ENCODE assay signal across 10 cellular contexts in genomic region chr20:5654557-5654956, GRCh38. TPM values are rescaled to one million over a fixed set of nuclear protein-coding genes. Genes with fewer than 3 reads are reported as not detected.
DNase-seq lines count a peak whose midpoint lies in the region; ATAC-seq, FAIRE-seq and TF ChIP-seq lines count a peak whose summit lies in the region.
"Had no signal": no experiment of that assay in that cellular context is flagged by ENCODE, and none has a peak within 500 bp of the region (broad histone marks: within the 10 kb centered on the region; RNA-seq: fewer than 3 reads in every experiment).

No MANE protein-coding gene starts in this region.

- no peaks in the 10 kb centered on the region for H4K20me1 ChIP-seq in K562 (replicated peaks; ENCODE audit: control insufficient read depth, insufficient read depth, low read length)

- H3K9ac ChIP-seq in K562 (ENCODE audit: insufficient read depth in 1 of 2, low read depth in 2 of 2, low read length in 2 of 2), result no peak overlapping the region

- POLR2A ChIA-PET in K562 (lab: Yijun Ruan, JAX), result no interaction called here

- intact Hi-C loops in K562 (cut with micrococcal nuclease), result no loop called here
- intact Hi-C loops in uterus (cut with DNase I; ENCODE audit: low total_unique reads), result no loop called here

- H3K4me3 ChIP-seq in K562 (no peak overlapping the region), uterus (no peak overlapping the region), coronary artery (no peak overlapping the region)

- DNase-seq in EH (ENCODE audit: low read depth) (peak; percentile 78), NCI-H146 (lab: John Stamatoyannopoulos, UW) (peak; percentile 75), K562 (ENCODE audit: extremely low read depth in 1 of 4, low spot score in 3 of 4) (peak in 2 of 4 experiments; percentile 28 to 48), myocyte (ENCODE audit: low read depth) (peak; percentile 25), medulla oblongata (ENCODE audit: extremely low spot score) (no peak), GM12892 (ENCODE audit: insufficient read length) (no peak), uterus (no peak), coronary artery (ENCODE audit: low spot score) (no peak)
- DNase-seq: activated naive CD4-positive, alpha-beta T cell; substantia nigra had no signal

- no peaks in the 10 kb centered on the region for H3K79me2 ChIP-seq in K562 (ENCODE audit: control insufficient read depth, insufficient read depth, low read length)

- FAIRE-seq in K562 (lab: Jason Lieb, UNC) (no peak), GM12892 (lab: Jason Lieb, UNC) (no peak)

- BruUV-seq in K562 (replicated peaks; lab: Mats Ljungman, UMichigan), result no TSS peak

- H3K4me1 ChIP-seq in K562 (replicated peaks in 1 of 2; ENCODE audit: control insufficient read depth in 2 of 2, insufficient read depth in 2 of 2, low read length in 2 of 2), result peaks cover 1 to 8% of the 10 kb centered on the region in 2 experiments
- H3K4me1 ChIP-seq in uterus, result peaks cover 5 to 8% of the 10 kb centered on the region in 2 donors

- TF ChIP-seq POLR2A in K562 (conservative IDR thresholded peaks at IDR 0.05) (no peak), GM12892 (IDR thresholded peaks at IDR 0.05; ENCODE audit: low read depth, low read length) (no peak), uterus (IDR thresholded peaks at IDR 0.05) (no peak)

- TF ChIP-seq RAD21 in K562 (CRISPR knock-in tag; conservative IDR thresholded peaks at IDR 0.05 in 1 of 2, IDR thresholded peaks at IDR 0.05 in 1 of 2), result no peak

- H3K4me2 ChIP-seq in K562 (ENCODE audit: insufficient read depth, low read length), result no peak overlapping the region

- TF ChIP-seq CTCF in K562 (IDR thresholded peaks at IDR 0.05 in 2 of 3, conservative IDR thresholded peaks at IDR 0.05 in 1 of 3; ENCODE audit: insufficient read depth in 2 of 3, low read depth in 1 of 3, low read length in 3 of 3) (no peak), uterus (IDR thresholded peaks at IDR 0.05) (no peak), coronary artery (IDR thresholded peaks at IDR 0.05) (no peak)

- TF ChIP-seq EP300 in K562 (IDR thresholded peaks at IDR 0.05; ENCODE audit: low read length), result no peak; the same call in 1 of the 2 replicates

- CTCF ChIA-PET in K562 (lab: Yijun Ruan, JAX; ENCODE audit: low intra/inter-chr PET ratio), result no interaction called here

- H3K27me3 ChIP-seq in K562 (ENCODE audit: control insufficient read depth in 2 of 2, insufficient read depth in 2 of 2, low read length in 2 of 2) (no peaks in the 10 kb centered on the region), uterus (no peaks in the 10 kb centered on the region)

- peak overlapping the region; percentile 52 for H2AFZ ChIP-seq in K562 (ENCODE audit: low read depth, low read length)

- no peaks in the 10 kb centered on the region for H3K9me1 ChIP-seq in K562 (ENCODE audit: control insufficient read depth, insufficient read depth, low read length)

- in situ Hi-C loops in K562 (cut with MboI), result no loop called here

- no peaks in the 10 kb centered on the region for H3K36me3 ChIP-seq in K562 (ENCODE audit: control insufficient read depth, insufficient read depth, low read length)
- H3K36me3 ChIP-seq in uterus, result no peaks in the 10 kb centered on the region

- whole genome bisulfite sequencing in K562 (ENCODE audit: insufficient coverage, low coverage, missing lambda C conversion rate), result 18% methylated on average over 3 of the region's 3 CpGs

- no peaks in the 10 kb centered on the region for H3K9me3 ChIP-seq in K562 (replicated peaks; ENCODE audit: control insufficient read depth, insufficient read depth, low read depth, low read length)
- no peaks in the 10 kb centered on the region for H3K9me3 ChIP-seq in uterus

- ATAC-seq in K562, result peak; percentile 74

- H3K27ac ChIP-seq in K562 (ENCODE audit: extremely low read depth, low read depth, low read length) (no peak overlapping the region), uterus (no peak overlapping the region), coronary artery (peak overlapping the region in 1 of 2 donors; percentile 16)

TF ChIP-seq in K562, 482 proteins besides CTCF, POLR2A, EP300 and RAD21 (continues in another document):
- TF ChIP-seq POLR3A (IDR thresholded peaks at IDR 0.05; ENCODE audit: borderline replicate concordance, extremely low read depth, insufficient read depth, insufficient read length) (no peak), BRF2 (IDR thresholded peaks at IDR 0.05; ENCODE audit: borderline replicate concordance, insufficient read depth, insufficient read length) (no peak), ZNF592 (IDR thresholded peaks at IDR 0.05) (peak; percentile 27; the same call in 1 of the 2 replicates), SAFB (IDR thresholded peaks at IDR 0.05; ENCODE audit: borderline replicate concordance, low read depth, low read length) (no peak), SMARCC2 (IDR thresholded peaks at IDR 0.05; ENCODE audit: low read depth) (peak; percentile 36; the same call in 1 of the 2 replicates), ZNF764 (CRISPR knock-in tag; IDR thresholded peaks at IDR 0.05; ENCODE audit: low read depth) (no peak), SMARCE1 (IDR thresholded peaks at IDR 0.05) (0 out of 2 replicates have a peak, but pooled peaks have one; percentile 21), ATF7 (IDR thresholded peaks at IDR 0.05) (peak; percentile 54; the same call in 1 of the 2 replicates), TEAD1 (CRISPR knock-in tag; IDR thresholded peaks at IDR 0.05) (no peak), FOXK2 (conservative IDR thresholded peaks at IDR 0.05 in 1 of 2, IDR thresholded peaks at IDR 0.05 in 1 of 2; ENCODE audit: low read depth in 2 of 2) (peak in 1 of 2 experiments; percentile 25; a peak in 1 of 4 replicates), JUN (IDR thresholded peaks at IDR 0.05; ENCODE audit: borderline replicate concordance, low read depth, low read length) (peak; percentile 82), JUN (CRISPR knock-in tag; IDR thresholded peaks at IDR 0.05; ENCODE audit: borderline replicate concordance) (no peak), JUND (IDR thresholded peaks at IDR 0.05; ENCODE audit: borderline replicate concordance, low read depth, low read length) (peak; percentile 75), JUND (tag; IDR thresholded peaks at IDR 0.05; ENCODE audit: borderline replicate concordance, low read depth, low read length) (peak; percentile 67; the same call in 2 of the 3 replicates)

RNA-seq across cellular contexts. Expression of gene GPCPD1, which starts 43.8 kb away (rescaled TPM):
- total RNA-seq in K562 (2011; cell fraction: chromatin; rRNA removed; ENCODE audit: low replicate concordance), result 34.0 and 115 TPM in 2 replicates
- total RNA-seq in K562 (2011; cell fraction: nucleolus; rRNA removed), result 12.7 and 17.1 TPM in 2 replicates
- total RNA-seq in K562 (2011; cell fraction: nucleoplasm; rRNA removed), result 35.8 and 53.4 TPM in 2 replicates
- total RNA-seq in K562 (2014; rRNA removed), result 5.8 and 8.5 TPM in 2 replicates
- 14.7 and 16.0 TPM in 2 replicates for total RNA-seq in K562 (2014; rRNA removed; fragmentation: Illumina TruSeq; extraction: Trizol)
- 7.4 and 8.6 TPM in 2 replicates for total RNA-seq in K562 (2015; rRNA removed; fragmentation: Illumina TruSeq; extraction: Trizol)
- total RNA-seq in K562 (2021), result 12.4 and 14.9 TPM in 2 replicates
- polyA plus RNA-seq in K562 (2011; rRNA removed), result 19.2 and 23.0 TPM in 2 replicates
- polyA plus RNA-seq in K562 (2011; cell fraction: cytosol; rRNA removed), result 3.2 and 10.2 TPM in 2 replicates
- polyA plus RNA-seq in K562 (2011; cell fraction: nucleus; rRNA removed), result 32.5 and 69.6 TPM in 2 replicates
- 6.4 and 11.6 TPM in 2 replicates for polyA plus RNA-seq in K562 (2012)
- polyA plus RNA-seq in K562 (2014; fragmentation: Illumina TruSeq; extraction: Trizol), result 7.4 and 8.6 TPM in 2 replicates
- polyA plus RNA-seq in K562 (2014; fragmentation: Nextera tagmentation; extraction: Ambion mirVana), result 1 to 10 TPM; 3.3 to 4.2 TPM
- 8.6 and 12.5 TPM in 2 replicates for polyA plus RNA-seq in K562 (2014; rRNA removed)
- 25.3 and 39.7 TPM in 2 replicates for polyA minus RNA-seq in K562 (2011; rRNA and poly(A)+ RNA removed)
- polyA minus RNA-seq in K562 (2011; cell fraction: cytosol; rRNA and poly(A)+ RNA removed), result 5.0 and 8.5 TPM in 2 replicates
- 15.9 and 42.7 TPM in 2 replicates for polyA minus RNA-seq in K562 (2011; cell fraction: nucleus; rRNA and poly(A)+ RNA removed)
- total RNA-seq in myocyte, result 8.8 and 10.2 TPM in 2 replicates
- polyA plus RNA-seq in myocyte (2012), result 4.7 TPM
- 35.6 TPM for polyA plus RNA-seq in GM12892 (2012; ENCODE audit: missing spikeins)
- 10 to 100 TPM; 10.8 to 78.9 (median 36.3) TPM for total RNA-seq in uterus

Comparison
In these comparisons a context has a peak if more than half of its experiments do, and no peak if none do; other contexts are left out.
1. DNase-seq: peak in EH (single experiment), NCI-H146 (single experiment) and myocyte (single experiment); none in medulla oblongata (single experiment), GM12892 (single experiment), uterus (0 of 2) and coronary artery (single experiment).